In genomic region chr1:15207031-15207828, GRCh38 we compare ENCODE assay signal across 13 cellular contexts. TPM values are rescaled to one million over a fixed set of nuclear protein-coding genes. Genes with fewer than 3 reads are reported as not detected.
DNase-seq lines count a peak whose midpoint lies in the region; ATAC-seq and TF ChIP-seq lines count a peak whose summit lies in the region.
"Had no signal": no experiment of that assay in that cellular context is flagged by ENCODE, and none has a peak within 500 bp of the region (broad histone marks: within the 10 kb centered on the region; RNA-seq: fewer than 3 reads in every experiment).

No MANE protein-coding gene starts in this region.

- no peak overlapping the region for H3K9ac ChIP-seq in neural progenitor cell

- H3K4me3 ChIP-seq in neural progenitor cell, result peak overlapping the region; percentile 15

- peak; percentile 78 for ATAC-seq in WTC11
- no peak for ATAC-seq in activated CD8-positive, alpha-beta T cell treated with anti-CD3 and anti-CD28 coated beads for 36 hours
- ATAC-seq: left lobe of liver had no signal

- peaks cover 24% of the 10 kb centered on the region for H3K4me1 ChIP-seq in neural progenitor cell

- H3K36me3 ChIP-seq in neural progenitor cell, result no peaks in the 10 kb centered on the region

- H3K4me3 Mint-ChIP-seq in WTC11 (peak overlapping the region; percentile 62), neural progenitor cell (peak overlapping the region; percentile 78)
- no peak overlapping the region for H3K4me3 Mint-ChIP-seq in activated CD8-positive, alpha-beta T cell treated with anti-CD3 and anti-CD28 coated beads for 36 hours
- H3K4me3 Mint-ChIP-seq: activated naive CD4-positive, alpha-beta T cell treated with anti-CD3 and anti-CD28 coated beads, Interleukin-2, amount 10 ng/mL, durations not matched to agents 7 days and 5 days had no signal

- TF ChIP-seq CTCF in WTC11 (IDR thresholded peaks at IDR 0.05), result no peak
- no peak for TF ChIP-seq CTCF in neural progenitor cell (IDR thresholded peaks at IDR 0.05)
- TF ChIP-seq CTCF in activated CD8-positive, alpha-beta T cell treated with anti-CD3 and anti-CD28 coated beads for 36 hours (IDR thresholded peaks at IDR 0.05), result no peak

- CTCF ChIA-PET in WTC11 (lab: Charles Lee), result interaction anchor here (0.9 to 3.4 kb wide), 6 partner anchors 9 to 79 kb away, joined by 3 to 27 read pairs (median 5); partner anchors contain the start of gene TMEM51
- CTCF ChIA-PET in activated CD8-positive, alpha-beta T cell treated with anti-CD3 and anti-CD28 coated beads for 36 hours (lab: Charles Lee), result no interaction called here

- no peaks in the 10 kb centered on the region for H3K36me3 Mint-ChIP-seq in WTC11
- H3K36me3 Mint-ChIP-seq in neural progenitor cell, result no peaks in the 10 kb centered on the region
- no peaks in the 10 kb centered on the region for H3K36me3 Mint-ChIP-seq in activated CD8-positive, alpha-beta T cell treated with anti-CD3 and anti-CD28 coated beads for 36 hours (ENCODE audit: low read depth)
- H3K36me3 Mint-ChIP-seq: activated naive CD4-positive, alpha-beta T cell treated with anti-CD3 and anti-CD28 coated beads, Interleukin-2, amount 10 ng/mL, durations not matched to agents 7 days and 5 days had no signal

- POLR2A ChIA-PET in WTC11 (lab: Charles Lee), result interaction anchor here (0.6 kb wide), 1 partner anchor 41 kb away, joined by 3 read pairs; no protein-coding TSS in a partner anchor
- POLR2A ChIA-PET in activated CD8-positive, alpha-beta T cell treated with anti-CD3 and anti-CD28 coated beads for 36 hours (lab: Charles Lee), result no interaction called here

- H3F3A ChIP-seq in neural progenitor cell (ENCODE audit: low read depth), result peaks cover 28% of the 10 kb centered on the region

- DNase-seq in Ammon's horn (ENCODE audit: low spot score), result peak; percentile 66
- DNase-seq in WTC11 (ENCODE audit: low spot score), result peak; percentile 63
- peak in 29 of 51 donors; percentile 10 to 76 (median 41) for DNase-seq in hypothalamus (lab: John Stamatoyannopoulos, UW)
- peak; percentile 41 for DNase-seq in neural progenitor cell (ENCODE audit: low spot score)
- no peak for DNase-seq in effector CD8-positive, alpha-beta T cell (lab: John Stamatoyannopoulos, UW)
- no peak for DNase-seq in epidermal melanocyte (ENCODE audit: insufficient read length, low spot score)
- no peak for DNase-seq in SIG-M5 treated with dmso at 0.1 percent for 504 hours (lab: John Stamatoyannopoulos, UW; ENCODE audit: unreplicated experiment)
- no peak for DNase-seq in activated CD8-positive, alpha-beta T cell treated with anti-CD3 and anti-CD28 coated beads for 36 hours
- DNase-seq: activated naive CD4-positive, alpha-beta T cell treated with anti-CD3 and anti-CD28 coated beads, Interleukin-2, amount 10 ng/mL, durations not matched to agents 7 days and 5 days; NCI-H1105 treated with DMSO at 0.1 percent for 48 hours; T-helper 9 cell had no signal

- H4K20me1 ChIP-seq in neural progenitor cell (ENCODE audit: low read depth), result no peaks in the 10 kb centered on the region

- H3K27me3 ChIP-seq in neural progenitor cell, result no peaks in the 10 kb centered on the region

- H3K9me3 Mint-ChIP-seq in WTC11, result no peaks in the 10 kb centered on the region
- no peaks in the 10 kb centered on the region for H3K9me3 Mint-ChIP-seq in neural progenitor cell
- H3K9me3 Mint-ChIP-seq in activated CD8-positive, alpha-beta T cell treated with anti-CD3 and anti-CD28 coated beads for 36 hours, result no peaks in the 10 kb centered on the region
- H3K9me3 Mint-ChIP-seq: activated naive CD4-positive, alpha-beta T cell treated with anti-CD3 and anti-CD28 coated beads, Interleukin-2, amount 10 ng/mL, durations not matched to agents 7 days and 5 days had no signal

- H3K4me1 Mint-ChIP-seq in WTC11, result peaks cover 59% of the 10 kb centered on the region
- H3K4me1 Mint-ChIP-seq in neural progenitor cell, result peaks cover 51% of the 10 kb centered on the region
- no peaks in the 10 kb centered on the region for H3K4me1 Mint-ChIP-seq in activated CD8-positive, alpha-beta T cell treated with anti-CD3 and anti-CD28 coated beads for 36 hours (ENCODE audit: low read depth)
- H3K4me1 Mint-ChIP-seq: activated naive CD4-positive, alpha-beta T cell treated with anti-CD3 and anti-CD28 coated beads, Interleukin-2, amount 10 ng/mL, durations not matched to agents 7 days and 5 days had no signal

- no peaks in the 10 kb centered on the region for H3K79me2 ChIP-seq in neural progenitor cell (ENCODE audit: low read depth)

- H3K27me3 Mint-ChIP-seq in WTC11 (ENCODE audit: low read depth), result no peaks in the 10 kb centered on the region
- H3K27me3 Mint-ChIP-seq in neural progenitor cell (ENCODE audit: insufficient read depth, low read depth), result peaks cover 5% of the 10 kb centered on the region
- H3K27me3 Mint-ChIP-seq in activated CD8-positive, alpha-beta T cell treated with anti-CD3 and anti-CD28 coated beads for 36 hours, result peaks cover 9% of the 10 kb centered on the region

- H2AFZ ChIP-seq in neural progenitor cell (replicated peaks), result no peak overlapping the region

- intact Hi-C loops in activated CD8-positive, alpha-beta T cell treated with anti-CD3 and anti-CD28 coated beads for 36 hours (cut with micrococcal nuclease), result no loop called here

- H3K27ac ChIP-seq in neural progenitor cell, result no peak overlapping the region

- H3K4me2 ChIP-seq in neural progenitor cell, result peak overlapping the region; percentile 74

- peak overlapping the region; percentile 98 for H3K27ac Mint-ChIP-seq in WTC11
- peak overlapping the region; percentile 24 for H3K27ac Mint-ChIP-seq in neural progenitor cell
- H3K27ac Mint-ChIP-seq in activated CD8-positive, alpha-beta T cell treated with anti-CD3 and anti-CD28 coated beads for 36 hours, result no peak overlapping the region
- H3K27ac Mint-ChIP-seq: activated naive CD4-positive, alpha-beta T cell treated with anti-CD3 and anti-CD28 coated beads, Interleukin-2, amount 10 ng/mL, durations not matched to agents 7 days and 5 days had no signal

- H3K9me3 ChIP-seq in neural progenitor cell (ENCODE audit: low read depth), result no peaks in the 10 kb centered on the region

TF ChIP-seq in WTC11, 78 proteins besides CTCF, POLR2A, EP300 and RAD21 (continues in another document):
- 0 out of 2 replicates have a peak, but pooled peaks have one; percentile 51 for TF ChIP-seq ZBTB43 (CRISPR knock-in tag; IDR thresholded peaks at IDR 0.05)
- TF ChIP-seq JAZF1 (CRISPR knock-in tag; IDR thresholded peaks at IDR 0.05), result no peak
- TF ChIP-seq CREB1 (CRISPR knock-in tag; IDR thresholded peaks at IDR 0.05), result 0 out of 2 replicates have a peak, but pooled peaks have one; percentile 25
- TF ChIP-seq MAX (CRISPR knock-in tag; IDR thresholded peaks at IDR 0.05), result peak; percentile 55
- no peak for TF ChIP-seq PREB (CRISPR knock-in tag; IDR thresholded peaks at IDR 0.05; ENCODE audit: borderline replicate concordance)
- TF ChIP-seq FOXP1 (CRISPR knock-in tag; IDR thresholded peaks at IDR 0.05; ENCODE audit: borderline replicate concordance), result 0 out of 2 replicates have a peak, but pooled peaks have one; percentile 48
- no peak for TF ChIP-seq HMGA2 (CRISPR knock-in tag; IDR thresholded peaks at IDR 0.05)
- TF ChIP-seq ZNF396 (CRISPR knock-in tag; IDR thresholded peaks at IDR 0.05; ENCODE audit: borderline replicate concordance), result no peak
- TF ChIP-seq FOXJ3 (CRISPR knock-in tag; IDR thresholded peaks at IDR 0.05; ENCODE audit: borderline replicate concordance), result no peak
- peak; percentile 93 for TF ChIP-seq USF1 (CRISPR knock-in tag; IDR thresholded peaks at IDR 0.05)
- TF ChIP-seq TP53 (CRISPR knock-in tag; IDR thresholded peaks at IDR 0.05), result no peak
- no peak for TF ChIP-seq RORB (CRISPR knock-in tag; IDR thresholded peaks at IDR 0.05)
- TF ChIP-seq ZNF219 (CRISPR knock-in tag; IDR thresholded peaks at IDR 0.05; ENCODE audit: borderline replicate concordance), result no peak

RNA-seq across cellular contexts. Expression of gene FHAD1, which starts 39.8 kb away (rescaled TPM):
- total RNA-seq in WTC11 (2021) (2.6 to 3.0 TPM (median 2.9 TPM) in 3 replicates), neural progenitor cell (ENCODE audit: low replicate concordance) (2.9 and 9.1 TPM in 2 replicates)
- total RNA-seq in activated CD8-positive, alpha-beta T cell treated with anti-CD3 and anti-CD28 coated beads for 36 hours, result under 1 TPM; 0.07 to 0.16 TPM
- total RNA-seq: IMR-90, left lobe of liver had no signal

RNA-seq across cellular contexts. Expression of gene TMEM51, which starts 53.7 kb away (rescaled TPM):
- total RNA-seq in WTC11 (2021) (9.2 to 10.4 TPM (median 9.4 TPM) in 3 replicates), neural progenitor cell (ENCODE audit: low replicate concordance) (5.2 and 6.2 TPM in 2 replicates)
- total RNA-seq in activated CD8-positive, alpha-beta T cell treated with anti-CD3 and anti-CD28 coated beads for 36 hours, result not detected

Comparison
In these comparisons a context has a peak if more than half of its experiments do, and no peak if none do; other contexts are left out.
1. DNase-seq: peak in Ammon's horn (single experiment), WTC11 (single experiment), hypothalamus (29 of 51) and neural progenitor cell (single experiment); none in effector CD8-positive, alpha-beta T cell (single experiment), epidermal melanocyte (single experiment), SIG-M5 treated with dmso at 0.1 percent for 504 hours (single experiment) and activated CD8-positive, alpha-beta T cell treated with anti-CD3 and anti-CD28 coated beads for 36 hours (single experiment).